Comparison of ENCODE assay signal across 1 cellular context in the genomic region with DNA sequence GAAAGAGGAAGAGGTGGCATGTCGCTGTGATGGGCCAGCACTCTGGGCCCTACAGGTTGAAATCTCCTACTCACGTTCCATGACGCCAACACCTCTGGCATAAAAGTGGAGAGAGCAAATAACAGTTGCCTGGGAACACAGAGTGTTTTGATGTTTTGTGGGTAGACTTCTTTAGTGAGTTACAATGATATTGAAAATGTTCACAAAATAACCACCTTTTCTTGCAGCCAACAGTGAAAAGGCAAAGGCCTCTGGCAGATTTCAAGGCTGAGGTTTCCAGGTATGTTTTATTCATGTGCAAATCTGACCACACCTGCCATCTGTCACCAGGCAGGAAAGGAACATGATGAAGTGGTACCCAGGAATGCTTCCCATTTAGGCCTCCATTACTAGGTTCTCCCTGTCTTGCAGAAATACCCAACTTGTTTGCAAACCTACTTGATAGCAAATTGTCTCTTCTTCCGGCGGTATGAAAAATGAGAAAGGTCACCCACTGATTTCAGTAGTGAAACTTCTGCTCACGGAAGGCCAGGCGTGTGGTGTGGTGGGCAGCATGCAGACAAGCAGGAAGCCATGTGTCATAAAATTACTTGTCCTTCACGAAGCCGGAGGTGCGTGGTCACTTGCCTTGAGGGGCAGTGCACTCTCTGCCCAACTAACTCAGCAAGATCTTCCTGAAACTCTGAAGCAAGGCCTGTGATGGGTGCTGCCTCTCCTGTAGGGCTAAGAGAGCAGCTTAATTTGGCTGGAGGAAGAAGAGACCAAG.
TF ChIP-seq lines count a peak whose summit lies in the region.

No MANE protein-coding gene starts in this region.

TF ChIP-seq in GM12878, 131 proteins besides CTCF, POLR2A, EP300 and RAD21 (continued from another document):
- TF ChIP-seq, protein P1, sequence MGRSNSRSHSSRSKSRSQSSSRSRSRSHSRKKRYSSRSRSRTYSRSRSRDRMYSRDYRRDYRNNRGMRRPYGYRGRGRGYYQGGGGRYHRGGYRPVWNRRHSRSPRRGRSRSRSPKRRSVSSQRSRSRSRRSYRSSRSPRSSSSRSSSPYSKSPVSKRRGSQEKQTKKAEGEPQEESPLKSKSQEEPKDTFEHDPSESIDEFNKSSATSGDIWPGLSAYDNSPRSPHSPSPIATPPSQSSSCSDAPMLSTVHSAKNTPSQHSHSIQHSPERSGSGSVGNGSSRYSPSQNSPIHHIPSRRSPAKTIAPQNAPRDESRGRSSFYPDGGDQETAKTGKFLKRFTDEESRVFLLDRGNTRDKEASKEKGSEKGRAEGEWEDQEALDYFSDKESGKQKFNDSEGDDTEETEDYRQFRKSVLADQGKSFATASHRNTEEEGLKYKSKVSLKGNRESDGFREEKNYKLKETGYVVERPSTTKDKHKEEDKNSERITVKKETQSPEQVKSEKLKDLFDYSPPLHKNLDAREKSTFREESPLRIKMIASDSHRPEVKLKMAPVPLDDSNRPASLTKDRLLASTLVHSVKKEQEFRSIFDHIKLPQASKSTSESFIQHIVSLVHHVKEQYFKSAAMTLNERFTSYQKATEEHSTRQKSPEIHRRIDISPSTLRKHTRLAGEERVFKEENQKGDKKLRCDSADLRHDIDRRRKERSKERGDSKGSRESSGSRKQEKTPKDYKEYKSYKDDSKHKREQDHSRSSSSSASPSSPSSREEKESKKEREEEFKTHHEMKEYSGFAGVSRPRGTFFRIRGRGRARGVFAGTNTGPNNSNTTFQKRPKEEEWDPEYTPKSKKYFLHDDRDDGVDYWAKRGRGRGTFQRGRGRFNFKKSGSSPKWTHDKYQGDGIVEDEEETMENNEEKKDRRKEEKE (IDR thresholded peaks at IDR 0.05), result no peak
- TF ChIP-seq GABPA (IDR thresholded peaks at IDR 0.05; ENCODE audit: low read depth), result 0 out of 2 replicates have a peak, but pooled peaks have one; percentile 24
- no peak for TF ChIP-seq NFXL1 (IDR thresholded peaks at IDR 0.05; ENCODE audit: borderline replicate concordance)
- peak in 1 of 2 experiments; percentile 48; a peak in 1 of 3 replicates for TF ChIP-seq EGR1 (IDR thresholded peaks at IDR 0.05; ENCODE audit: borderline replicate concordance in 1 of 2, low read depth in 2 of 2, low read length in 2 of 2)
- 0 out of 2 replicates have a peak, but pooled peaks have one; percentile 13 for TF ChIP-seq NR2F1 (conservative IDR thresholded peaks at IDR 0.05)
- no peak for TF ChIP-seq NBN (IDR thresholded peaks at IDR 0.05)
- TF ChIP-seq, protein P2, sequence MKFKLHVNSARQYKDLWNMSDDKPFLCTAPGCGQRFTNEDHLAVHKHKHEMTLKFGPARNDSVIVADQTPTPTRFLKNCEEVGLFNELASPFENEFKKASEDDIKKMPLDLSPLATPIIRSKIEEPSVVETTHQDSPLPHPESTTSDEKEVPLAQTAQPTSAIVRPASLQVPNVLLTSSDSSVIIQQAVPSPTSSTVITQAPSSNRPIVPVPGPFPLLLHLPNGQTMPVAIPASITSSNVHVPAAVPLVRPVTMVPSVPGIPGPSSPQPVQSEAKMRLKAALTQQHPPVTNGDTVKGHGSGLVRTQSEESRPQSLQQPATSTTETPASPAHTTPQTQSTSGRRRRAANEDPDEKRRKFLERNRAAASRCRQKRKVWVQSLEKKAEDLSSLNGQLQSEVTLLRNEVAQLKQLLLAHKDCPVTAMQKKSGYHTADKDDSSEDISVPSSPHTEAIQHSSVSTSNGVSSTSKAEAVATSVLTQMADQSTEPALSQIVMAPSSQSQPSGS (IDR thresholded peaks at IDR 0.05; ENCODE audit: low read length), result peak; percentile 77; the same call in 1 of the 2 replicates
- peak; percentile 63 for TF ChIP-seq IKZF1 (conservative IDR thresholded peaks at IDR 0.05)
- TF ChIP-seq IKZF2 (IDR thresholded peaks at IDR 0.05), result peak; percentile 48 to 69; a peak in 3 of 4 replicates
- TF ChIP-seq CREM (IDR thresholded peaks at IDR 0.05; ENCODE audit: low read depth), result peak; percentile 69
- TF ChIP-seq MYB (IDR thresholded peaks at IDR 0.05; ENCODE audit: borderline replicate concordance, low read depth, low read length), result no peak
- TF ChIP-seq, protein P3, sequence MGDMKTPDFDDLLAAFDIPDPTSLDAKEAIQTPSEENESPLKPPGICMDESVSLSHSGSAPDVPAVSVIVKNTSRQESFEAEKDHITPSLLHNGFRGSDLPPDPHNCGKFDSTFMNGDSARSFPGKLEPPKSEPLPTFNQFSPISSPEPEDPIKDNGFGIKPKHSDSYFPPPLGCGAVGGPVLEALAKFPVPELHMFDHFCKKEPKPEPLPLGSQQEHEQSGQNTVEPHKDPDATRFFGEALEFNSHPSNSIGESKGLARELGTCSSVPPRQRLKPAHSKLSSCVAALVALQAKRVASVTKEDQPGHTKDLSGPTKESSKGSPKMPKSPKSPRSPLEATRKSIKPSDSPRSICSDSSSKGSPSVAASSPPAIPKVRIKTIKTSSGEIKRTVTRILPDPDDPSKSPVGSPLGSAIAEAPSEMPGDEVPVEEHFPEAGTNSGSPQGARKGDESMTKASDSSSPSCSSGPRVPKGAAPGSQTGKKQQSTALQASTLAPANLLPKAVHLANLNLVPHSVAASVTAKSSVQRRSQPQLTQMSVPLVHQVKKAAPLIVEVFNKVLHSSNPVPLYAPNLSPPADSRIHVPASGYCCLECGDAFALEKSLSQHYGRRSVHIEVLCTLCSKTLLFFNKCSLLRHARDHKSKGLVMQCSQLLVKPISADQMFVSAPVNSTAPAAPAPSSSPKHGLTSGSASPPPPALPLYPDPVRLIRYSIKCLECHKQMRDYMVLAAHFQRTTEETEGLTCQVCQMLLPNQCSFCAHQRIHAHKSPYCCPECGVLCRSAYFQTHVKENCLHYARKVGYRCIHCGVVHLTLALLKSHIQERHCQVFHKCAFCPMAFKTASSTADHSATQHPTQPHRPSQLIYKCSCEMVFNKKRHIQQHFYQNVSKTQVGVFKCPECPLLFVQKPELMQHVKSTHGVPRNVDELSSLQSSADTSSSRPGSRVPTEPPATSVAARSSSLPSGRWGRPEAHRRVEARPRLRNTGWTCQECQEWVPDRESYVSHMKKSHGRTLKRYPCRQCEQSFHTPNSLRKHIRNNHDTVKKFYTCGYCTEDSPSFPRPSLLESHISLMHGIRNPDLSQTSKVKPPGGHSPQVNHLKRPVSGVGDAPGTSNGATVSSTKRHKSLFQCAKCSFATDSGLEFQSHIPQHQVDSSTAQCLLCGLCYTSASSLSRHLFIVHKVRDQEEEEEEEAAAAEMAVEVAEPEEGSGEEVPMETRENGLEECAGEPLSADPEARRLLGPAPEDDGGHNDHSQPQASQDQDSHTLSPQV (IDR thresholded peaks at IDR 0.05), result no peak
- TF ChIP-seq, protein P4, sequence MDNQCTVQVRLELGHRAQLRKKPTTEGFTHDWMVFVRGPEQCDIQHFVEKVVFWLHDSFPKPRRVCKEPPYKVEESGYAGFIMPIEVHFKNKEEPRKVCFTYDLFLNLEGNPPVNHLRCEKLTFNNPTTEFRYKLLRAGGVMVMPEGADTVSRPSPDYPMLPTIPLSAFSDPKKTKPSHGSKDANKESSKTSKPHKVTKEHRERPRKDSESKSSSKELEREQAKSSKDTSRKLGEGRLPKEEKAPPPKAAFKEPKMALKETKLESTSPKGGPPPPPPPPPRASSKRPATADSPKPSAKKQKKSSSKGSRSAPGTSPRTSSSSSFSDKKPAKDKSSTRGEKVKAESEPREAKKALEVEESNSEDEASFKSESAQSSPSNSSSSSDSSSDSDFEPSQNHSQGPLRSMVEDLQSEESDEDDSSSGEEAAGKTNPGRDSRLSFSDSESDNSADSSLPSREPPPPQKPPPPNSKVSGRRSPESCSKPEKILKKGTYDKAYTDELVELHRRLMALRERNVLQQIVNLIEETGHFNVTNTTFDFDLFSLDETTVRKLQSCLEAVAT (IDR thresholded peaks at IDR 0.05), result no peak
- peak; percentile 67; the same call in 1 of the 2 replicates for TF ChIP-seq TBL1XR1 (IDR thresholded peaks at IDR 0.05; ENCODE audit: low read depth, low read length)
- no peak for TF ChIP-seq YY1 (IDR thresholded peaks at IDR 0.05; ENCODE audit: low read depth, low read length)
- TF ChIP-seq HDGF (IDR thresholded peaks at IDR 0.05), result no peak
- TF ChIP-seq, protein P5, sequence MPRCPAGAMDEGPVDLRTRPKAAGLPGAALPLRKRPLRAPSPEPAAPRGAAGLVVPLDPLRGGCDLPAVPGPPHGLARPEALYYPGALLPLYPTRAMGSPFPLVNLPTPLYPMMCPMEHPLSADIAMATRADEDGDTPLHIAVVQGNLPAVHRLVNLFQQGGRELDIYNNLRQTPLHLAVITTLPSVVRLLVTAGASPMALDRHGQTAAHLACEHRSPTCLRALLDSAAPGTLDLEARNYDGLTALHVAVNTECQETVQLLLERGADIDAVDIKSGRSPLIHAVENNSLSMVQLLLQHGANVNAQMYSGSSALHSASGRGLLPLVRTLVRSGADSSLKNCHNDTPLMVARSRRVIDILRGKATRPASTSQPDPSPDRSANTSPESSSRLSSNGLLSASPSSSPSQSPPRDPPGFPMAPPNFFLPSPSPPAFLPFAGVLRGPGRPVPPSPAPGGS (IDR thresholded peaks at IDR 0.05; ENCODE audit: borderline replicate concordance, insufficient read depth, low read depth, low read length, poor library complexity, severe bottlenecking), result peak; percentile 60
- TF ChIP-seq, protein P6, sequence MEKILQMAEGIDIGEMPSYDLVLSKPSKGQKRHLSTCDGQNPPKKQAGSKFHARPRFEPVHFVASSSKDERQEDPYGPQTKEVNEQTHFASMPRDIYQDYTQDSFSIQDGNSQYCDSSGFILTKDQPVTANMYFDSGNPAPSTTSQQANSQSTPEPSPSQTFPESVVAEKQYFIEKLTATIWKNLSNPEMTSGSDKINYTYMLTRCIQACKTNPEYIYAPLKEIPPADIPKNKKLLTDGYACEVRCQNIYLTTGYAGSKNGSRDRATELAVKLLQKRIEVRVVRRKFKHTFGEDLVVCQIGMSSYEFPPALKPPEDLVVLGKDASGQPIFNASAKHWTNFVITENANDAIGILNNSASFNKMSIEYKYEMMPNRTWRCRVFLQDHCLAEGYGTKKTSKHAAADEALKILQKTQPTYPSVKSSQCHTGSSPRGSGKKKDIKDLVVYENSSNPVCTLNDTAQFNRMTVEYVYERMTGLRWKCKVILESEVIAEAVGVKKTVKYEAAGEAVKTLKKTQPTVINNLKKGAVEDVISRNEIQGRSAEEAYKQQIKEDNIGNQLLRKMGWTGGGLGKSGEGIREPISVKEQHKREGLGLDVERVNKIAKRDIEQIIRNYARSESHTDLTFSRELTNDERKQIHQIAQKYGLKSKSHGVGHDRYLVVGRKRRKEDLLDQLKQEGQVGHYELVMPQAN (conservative IDR thresholded peaks at IDR 0.05), result no peak
- no peak for TF ChIP-seq SIX5 (IDR thresholded peaks at IDR 0.05; ENCODE audit: low read depth, low read length, severe bottlenecking)
- TF ChIP-seq CBX5 (IDR thresholded peaks at IDR 0.05; ENCODE audit: low read depth), result peak; percentile 97
- peak; percentile 78; the same call in 1 of the 2 replicates for TF ChIP-seq MTA3 (IDR thresholded peaks at IDR 0.05; ENCODE audit: borderline replicate concordance, low read length)
- TF ChIP-seq POU2F2 (IDR thresholded peaks at IDR 0.05; ENCODE audit: borderline replicate concordance, low read depth, low read length), result peak; percentile 75; the same call in 1 of the 3 replicates
- TF ChIP-seq ZNF24 (IDR thresholded peaks at IDR 0.05), result no peak
- no peak for TF ChIP-seq MTA2 (IDR thresholded peaks at IDR 0.05; ENCODE audit: low read depth)
- TF ChIP-seq FOXM1 (IDR thresholded peaks at IDR 0.05; ENCODE audit: low read depth, low read length), result peak; percentile 83
- no peak for TF ChIP-seq BMI1 (IDR thresholded peaks at IDR 0.05; ENCODE audit: borderline replicate concordance)
- TF ChIP-seq, protein P7, sequence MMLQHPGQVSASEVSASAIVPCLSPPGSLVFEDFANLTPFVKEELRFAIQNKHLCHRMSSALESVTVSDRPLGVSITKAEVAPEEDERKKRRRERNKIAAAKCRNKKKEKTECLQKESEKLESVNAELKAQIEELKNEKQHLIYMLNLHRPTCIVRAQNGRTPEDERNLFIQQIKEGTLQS (IDR thresholded peaks at IDR 0.05; ENCODE audit: borderline replicate concordance, extremely low read depth, low read depth, low read length), result no peak
- TF ChIP-seq SMAD5 (IDR thresholded peaks at IDR 0.05; ENCODE audit: low read depth), result no peak
- TF ChIP-seq KAT2A (conservative IDR thresholded peaks at IDR 0.05; ENCODE audit: control insufficient read depth, low read depth, low read length), result no peak
- TF ChIP-seq FOS (IDR thresholded peaks at IDR 0.05; ENCODE audit: borderline replicate concordance, extremely low read depth, insufficient read length), result no peak
- TF ChIP-seq IRF4 (IDR thresholded peaks at IDR 0.05; ENCODE audit: low read depth, low read length), result peak; percentile 94
- no peak for TF ChIP-seq EZH2 (IDR thresholded peaks at IDR 0.05; ENCODE audit: borderline replicate concordance, control insufficient read depth, low read depth, low read length)
- peak; percentile 57; the same call in 1 of the 2 replicates for TF ChIP-seq DPF2 (IDR thresholded peaks at IDR 0.05)
- TF ChIP-seq MEF2A (IDR thresholded peaks at IDR 0.05; ENCODE audit: insufficient read depth, low read depth, low read length), result peak; percentile 57; the same call in 1 of the 2 replicates
